Comparison of ENCODE assay signal across 8 cellular contexts in the genomic region with DNA sequence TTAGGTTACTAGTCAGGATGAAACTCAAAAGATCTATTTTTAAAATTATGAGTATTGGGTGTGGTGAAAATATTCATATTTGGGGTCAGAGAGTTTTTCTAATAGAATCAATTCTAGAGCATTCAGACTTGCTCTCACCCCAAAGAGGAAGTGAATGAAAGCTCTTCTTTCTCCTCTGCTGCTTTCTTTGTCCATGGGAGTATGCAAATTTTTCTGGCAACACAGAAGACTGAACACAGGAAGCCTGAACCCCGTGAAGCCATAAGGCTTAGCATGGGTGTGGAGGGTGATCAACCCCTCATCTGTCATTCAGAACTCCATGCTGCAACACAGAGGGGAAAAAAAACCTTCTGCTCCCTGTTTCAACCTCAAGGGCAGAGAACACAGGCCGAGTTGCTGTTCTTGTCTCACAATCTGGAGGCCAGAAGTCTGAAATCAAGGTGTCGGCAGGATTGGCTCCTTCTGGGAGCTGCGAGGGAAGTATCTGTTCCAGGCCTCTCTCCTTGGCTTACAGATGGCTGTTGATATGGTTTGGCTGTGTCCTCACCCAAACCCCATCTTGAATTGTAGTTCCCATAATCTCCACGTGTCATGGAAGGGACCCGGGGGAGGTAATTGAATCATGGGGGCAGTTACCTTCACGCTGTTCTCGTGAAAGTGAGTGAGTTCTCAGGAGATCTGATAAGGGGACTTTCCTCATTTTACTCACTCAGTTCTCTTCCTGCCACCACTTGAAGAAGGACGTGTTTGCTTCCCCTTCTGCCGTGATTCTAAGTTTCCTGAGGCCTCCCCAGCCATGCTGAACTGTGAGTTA. TPM values are rescaled to one million over a fixed set of nuclear protein-coding genes. Genes with fewer than 3 reads are reported as not detected.
DNase-seq lines count a peak whose midpoint lies in the region; ATAC-seq and TF ChIP-seq lines count a peak whose summit lies in the region.

No MANE protein-coding gene starts in this region.

- H3K4me3 ChIP-seq in Jurkat, Clone E6-1 (ENCODE audit: low read length): peak overlapping the region; percentile 76

- H3K27me3 Mint-ChIP-seq in endothelial cell (ENCODE audit: unreplicated experiment): peaks cover 3% of the 10 kb centered on the region
- peaks cover 2% of the 10 kb centered on the region for H3K27me3 Mint-ChIP-seq in chondrocyte (ENCODE audit: low read depth)

- H3K27ac Mint-ChIP-seq in endothelial cell (ENCODE audit: unreplicated experiment): peak overlapping the region; percentile 90
- no peak overlapping the region for H3K27ac Mint-ChIP-seq in chondrocyte (ENCODE audit: unreplicated experiment)

- H3K36me3 Mint-ChIP-seq in endothelial cell (ENCODE audit: low read depth, unreplicated experiment) (peaks cover 2% of the 10 kb centered on the region), chondrocyte (ENCODE audit: low read depth) (no peaks in the 10 kb centered on the region)

- TF ChIP-seq CTCF in endothelial cell (IDR thresholded peaks at IDR 0.05; ENCODE audit: unreplicated experiment) (no peak), chondrocyte (IDR thresholded peaks at IDR 0.05) (no peak)

- peak overlapping the region; percentile 76 for H3K4me3 Mint-ChIP-seq in endothelial cell (ENCODE audit: unreplicated experiment)
- H3K4me3 Mint-ChIP-seq in chondrocyte (ENCODE audit: unreplicated experiment): no peak overlapping the region

- peak; percentile 21 for DNase-seq in Daoy (ENCODE audit: low read depth)
- peak; percentile 87 for DNase-seq in Jurkat, Clone E6-1 (ENCODE audit: low read depth, low spot score)
- DNase-seq in endothelial cell (ENCODE audit: low spot score): no peak
- DNase-seq in stimulated activated CD4-positive, alpha-beta T cell treated with anti-CD3 and anti-CD28 coated beads, Interleukin-2, amount 100 ng/mL, for 24 hours: peak; percentile 64 to 73
- no peak for DNase-seq in NCI-H2029 (lab: John Stamatoyannopoulos, UW)
- no peak for DNase-seq in chondrocyte (ENCODE audit: low spot score)

- ATAC-seq in GM21390 (IDR thresholded peaks at IDR 0.05; ENCODE audit: unreplicated experiment): peak; percentile 87
- peak; percentile 66 to 68 for ATAC-seq in activated CD4-positive, CD25-positive, alpha-beta regulatory T cell treated with anti-CD3 and anti-CD28 coated beads, Interleukin-2, amount 50 U/mL, for 24 hours

- H3K9me3 Mint-ChIP-seq in endothelial cell (ENCODE audit: unreplicated experiment): no peaks in the 10 kb centered on the region
- H3K9me3 Mint-ChIP-seq in chondrocyte (ENCODE audit: low read depth): no peaks in the 10 kb centered on the region

- H3K4me1 Mint-ChIP-seq in endothelial cell (ENCODE audit: unreplicated experiment) (peaks cover 54% of the 10 kb centered on the region), chondrocyte (ENCODE audit: low read depth) (no peaks in the 10 kb centered on the region)

RNA-seq across cellular contexts. Expression of gene CD47, which starts 33.7 kb away (rescaled TPM):
- 160 and 273 TPM in 2 replicates for total RNA-seq in Daoy (2014; rRNA removed; shearing (Covaris generic))
- polyA plus RNA-seq in Jurkat, Clone E6-1 (2012; ENCODE audit: insufficient read depth, insufficient read length): 275 TPM
- 89.6 TPM for total RNA-seq in endothelial cell (ENCODE audit: unreplicated experiment)
- 43.1 to 56.7 TPM (median 49.1 TPM) in 3 replicates for total RNA-seq in chondrocyte

Comparison
In these comparisons a context has a peak if more than half of its experiments do, and no peak if none do; other contexts are left out.
1. DNase-seq: peak in Daoy (single experiment), Jurkat, Clone E6-1 (single experiment) and stimulated activated CD4-positive, alpha-beta T cell treated with anti-CD3 and anti-CD28 coated beads, Interleukin-2, amount 100 ng/mL, for 24 hours (2 of 2); none in endothelial cell (single experiment), NCI-H2029 (single experiment) and chondrocyte (single experiment).